ENCODE assay signal across 21 cellular contexts in the genomic region with DNA sequence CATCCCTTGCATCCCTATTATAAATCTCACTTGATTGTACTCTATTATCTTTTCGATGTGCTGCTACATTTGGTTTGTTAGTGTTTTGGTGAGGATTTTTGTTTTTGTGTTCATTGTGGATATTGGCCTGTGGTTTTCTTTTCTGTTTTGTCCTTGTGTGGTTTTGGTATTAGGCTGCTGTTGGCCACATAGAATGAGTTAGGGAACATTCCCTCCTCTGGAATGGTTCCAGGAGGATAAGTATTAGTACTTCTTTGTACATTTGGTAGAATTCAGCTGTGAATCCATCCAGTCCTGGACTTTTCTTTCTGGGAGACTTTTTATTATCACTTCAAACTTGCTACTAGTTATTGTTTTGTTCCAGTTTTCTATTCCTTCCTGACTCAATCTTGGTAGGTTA.
"Had no signal": no experiment of that assay in that cellular context is flagged by ENCODE, and none has a peak within 500 bp of the region (broad histone marks: within the 10 kb centered on the region; RNA-seq: fewer than 3 reads in every experiment).

No MANE protein-coding gene starts in this region.

- H3K4me1 ChIP-seq: breast epithelium, upper lobe of right lung had no signal

- DNase-seq: activated CD4-positive, alpha-beta T cell treated with anti-CD3 and anti-CD28 coated beads for 1 hour; activated CD4-positive, alpha-beta T cell treated with anti-CD3 and anti-CD28 coated beads, Interleukin-2, amount 50 U/mL, for 4 hours; activated CD8-positive, alpha-beta memory T cell treated with anti-CD3 and anti-CD28 coated beads for 24 hours; activated CD8-positive, alpha-beta memory T cell treated with anti-CD3 and anti-CD28 coated beads, Interleukin-2, amount 50 U/mL, for 4 hours; activated gamma-delta T cell; activated naive CD4-positive, alpha-beta T cell treated with anti-CD3 and anti-CD28 coated beads, Interleukin-2, amount 50 U/mL, for 16 hours; activated naive CD8-positive, alpha-beta T cell treated with anti-CD3 and anti-CD28 coated beads, Interleukin-2, amount 50 U/mL, for 24 hours; activated T-cell treated with anti-CD3 and anti-CD28 coated beads, Interleukin-2, amount 50 U/mL, for 4 hours; anterior cingulate cortex; cortex of kidney; head of caudate nucleus; hypothalamus; islet precursor cell; left cardiac atrium; stimulated activated CD4-positive, alpha-beta T cell treated with anti-CD3 and anti-CD28 coated beads, Interleukin-2, amount 100 ng/mL, for 48 hours; stimulated activated naive CD4-positive, alpha-beta T cell; T-helper 9 cell; upper lobe of right lung had no signal

- H3K9me3 ChIP-seq: breast epithelium, gastroesophageal sphincter, upper lobe of right lung had no signal

- H3K27ac ChIP-seq: breast epithelium, epithelial cell of prostate, gastroesophageal sphincter, upper lobe of right lung had no signal

- H3K36me3 ChIP-seq: breast epithelium, gastroesophageal sphincter, upper lobe of right lung had no signal

- H3K27me3 ChIP-seq: breast epithelium, gastroesophageal sphincter, upper lobe of right lung had no signal

- H3K4me3 ChIP-seq: breast epithelium, gastroesophageal sphincter, upper lobe of right lung had no signal
